In the genomic region with DNA sequence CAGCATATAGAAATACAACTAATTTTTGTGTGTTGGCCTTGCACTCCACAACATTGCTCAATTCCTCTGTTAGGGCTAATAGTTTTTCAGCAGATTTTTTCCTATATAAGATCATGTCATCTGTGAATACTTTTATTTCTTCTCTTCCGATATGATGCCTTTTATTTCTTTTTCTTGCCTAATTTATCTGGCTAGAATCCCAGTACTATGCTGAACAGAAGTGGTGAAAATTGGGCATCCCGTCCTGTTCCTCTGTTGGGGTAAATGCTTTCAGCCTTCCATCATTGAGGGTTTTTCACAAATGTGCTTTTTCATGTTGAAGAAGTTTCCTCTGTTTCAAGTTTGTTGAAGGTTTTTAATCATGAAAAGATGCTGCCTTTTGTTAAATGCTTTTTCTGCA, we compare ENCODE assay signal across 32 cellular contexts. TPM values are rescaled to one million over a fixed set of nuclear protein-coding genes. Genes with fewer than 3 reads are reported as not detected.
"Had no signal": no experiment of that assay in that cellular context is flagged by ENCODE, and none has a peak within 500 bp of the region (broad histone marks: within the 10 kb centered on the region; RNA-seq: fewer than 3 reads in every experiment).

No MANE protein-coding gene starts in this region.

- DNase-seq: activated CD4-positive, alpha-beta T cell treated with anti-CD3 and anti-CD28 coated beads for 36 hours; activated CD4-positive, alpha-beta T cell treated with anti-CD3 and anti-CD28 coated beads, Interleukin-2, amount 10 ng/mL, durations not matched to agents 7 days and 5 days; activated CD4-positive, alpha-beta T cell treated with anti-CD3 and anti-CD28 coated beads, Interleukin-2, amount 50 U/mL, for 4 hours; activated CD4-positive, CD25-positive, alpha-beta regulatory T cell; activated CD4-positive, CD25-positive, alpha-beta regulatory T cell treated with anti-CD3 and anti-CD28 coated beads, Interleukin-2, amount 50 U/mL, for 72 hours; activated CD8-positive, alpha-beta memory T cell treated with anti-CD3 and anti-CD28 coated beads for 24 hours; activated CD8-positive, alpha-beta T cell treated with anti-CD3 and anti-CD28 coated beads for 36 hours; activated effector memory CD4-positive, alpha-beta T cell treated with Interleukin-2 at 50 U/mL for 16 hours; activated gamma-delta T cell treated with Interleukin-2 at 50 U/mL for 16 hours; activated naive CD4-positive, alpha-beta T cell treated with anti-CD3 and anti-CD28 coated beads, Interleukin-2, amount 50 U/mL, for 16 hours; activated naive CD4-positive, alpha-beta T cell treated with Interleukin-2 at 50 U/mL for 16 hours; activated T-cell treated with anti-CD3 and anti-CD28 coated beads, Interleukin-2, amount 50 U/mL, for 4 hours; adrenal gland; amygdala; aorta; body of pancreas; caudate nucleus; cortex of kidney; dermis blood vessel endothelial cell; effector CD4-positive, alpha-beta T cell; effector memory CD8-positive, alpha-beta T cell; erythroblast; glutamatergic neuron; heart left ventricle; T-helper 2 cell had no signal

- H3K36me3 Mint-ChIP-seq: activated naive CD8-positive, alpha-beta T cell had no signal

- H3K27me3 Mint-ChIP-seq: activated CD4-positive, alpha-beta T cell treated with anti-CD3 and anti-CD28 coated beads for 36 hours; activated CD8-positive, alpha-beta T cell treated with anti-CD3 and anti-CD28 coated beads for 36 hours; activated naive CD8-positive, alpha-beta T cell; activated T-helper 17 cell treated with anti-CD3 and anti-CD28 coated beads, Interleukin-2, amount 50 U/mL, for 72 hours; effector memory CD8-positive, alpha-beta T cell had no signal

- H3K27ac ChIP-seq: adrenal gland, body of pancreas, esophagus muscularis mucosa, heart left ventricle had no signal

- H3K27me3 ChIP-seq: adrenal gland, body of pancreas, esophagus muscularis mucosa, heart left ventricle had no signal

- H3K4me3 Mint-ChIP-seq: activated CD4-positive, alpha-beta T cell treated with anti-CD3 and anti-CD28 coated beads for 36 hours; activated CD4-positive, alpha-beta T cell treated with anti-CD3 and anti-CD28 coated beads, Interleukin-2, amount 10 ng/mL, durations not matched to agents 7 days and 5 days; activated CD8-positive, alpha-beta T cell treated with anti-CD3 and anti-CD28 coated beads for 36 hours; activated naive CD8-positive, alpha-beta T cell; activated T-cell treated with anti-CD3 and anti-CD28 coated beads, Interleukin-2, amount 50 U/mL, for 4 hours; activated T-helper 17 cell treated with anti-CD3 and anti-CD28 coated beads, Interleukin-2, amount 50 U/mL, for 72 hours; effector memory CD8-positive, alpha-beta T cell had no signal

- H3K27ac Mint-ChIP-seq: activated CD4-positive, alpha-beta T cell treated with anti-CD3 and anti-CD28 coated beads for 36 hours; activated CD4-positive, alpha-beta T cell treated with anti-CD3 and anti-CD28 coated beads, Interleukin-2, amount 10 ng/mL, durations not matched to agents 7 days and 5 days; activated CD8-positive, alpha-beta T cell treated with anti-CD3 and anti-CD28 coated beads for 36 hours; activated naive CD8-positive, alpha-beta T cell; activated T-helper 17 cell treated with anti-CD3 and anti-CD28 coated beads, Interleukin-2, amount 50 U/mL, for 72 hours; effector memory CD8-positive, alpha-beta T cell had no signal

- H3K9me3 Mint-ChIP-seq: activated CD4-positive, alpha-beta T cell treated with anti-CD3 and anti-CD28 coated beads, Interleukin-2, amount 10 ng/mL, durations not matched to agents 7 days and 5 days; activated CD8-positive, alpha-beta T cell treated with anti-CD3 and anti-CD28 coated beads for 36 hours; activated T-cell treated with anti-CD3 and anti-CD28 coated beads, Interleukin-2, amount 50 U/mL, for 4 hours; activated T-helper 17 cell treated with anti-CD3 and anti-CD28 coated beads, Interleukin-2, amount 50 U/mL, for 72 hours; effector memory CD8-positive, alpha-beta T cell had no signal

- H3K36me3 ChIP-seq: adrenal gland, esophagus muscularis mucosa, heart left ventricle had no signal

- H3K9me3 ChIP-seq: adrenal gland, body of pancreas, esophagus muscularis mucosa, heart left ventricle had no signal

- H3K4me3 ChIP-seq: adrenal gland, body of pancreas, esophagus muscularis mucosa, heart left ventricle had no signal

- H3K4me1 ChIP-seq: adrenal gland, body of pancreas had no signal

RNA-seq across cellular contexts. Expression of gene TNFRSF13B, which starts 22.7 kb away (rescaled TPM):
- total RNA-seq: activated CD4-positive, alpha-beta T cell treated with anti-CD3 and anti-CD28 coated beads for 36 hours; activated CD4-positive, alpha-beta T cell treated with anti-CD3 and anti-CD28 coated beads, Interleukin-2, amount 10 ng/mL, durations not matched to agents 7 days and 5 days; activated CD8-positive, alpha-beta T cell treated with anti-CD3 and anti-CD28 coated beads for 36 hours; activated T-helper 17 cell treated with anti-CD3 and anti-CD28 coated beads, Interleukin-2, amount 50 U/mL, for 72 hours; adrenal gland; aorta; body of pancreas; chondrocyte; dermis blood vessel endothelial cell; fibroblast of villous mesenchyme; frontal cortex; heart left ventricle; T-helper 1 cell treated with Interleukin-12 subunit alpha and Interleukin-12 subunit beta and Interleukin-4 antibody, amounts not matched to agents 30 ng/mL and 1 ng/mL, for 36 hours had no signal
- polyA plus RNA-seq: aorta, heart left ventricle had no signal
